ENCODE assay signal across 31 cellular contexts in the genomic region with DNA sequence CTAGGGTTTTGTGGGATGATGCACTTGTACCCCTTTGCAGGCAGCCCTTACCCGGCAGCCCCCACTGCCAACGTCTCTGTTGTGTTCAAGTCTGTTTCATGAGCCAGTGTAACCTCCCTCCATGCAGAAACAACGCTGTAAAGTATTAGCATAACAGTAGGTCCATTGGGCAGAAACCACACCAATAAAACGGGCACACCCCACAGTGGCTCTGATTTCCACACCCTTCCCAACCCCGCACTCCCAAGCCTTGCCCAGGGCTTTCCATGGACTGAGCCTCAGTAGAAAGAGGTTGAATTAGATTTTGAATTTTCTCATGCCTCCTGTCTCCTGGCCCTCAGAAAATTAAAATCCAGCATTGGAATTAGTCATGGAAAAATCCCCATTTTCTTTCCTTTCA.
"Had no signal": no experiment of that assay in that cellular context is flagged by ENCODE, and none has a peak within 500 bp of the region (broad histone marks: within the 10 kb centered on the region; RNA-seq: fewer than 3 reads in every experiment).

No MANE protein-coding gene starts in this region.

- H3K4me1 ChIP-seq: psoas muscle, right lobe of liver, sigmoid colon, suprapubic skin, testis, tibial nerve, uterus had no signal

- H3K9ac ChIP-seq: neural progenitor cell, parathyroid adenoma had no signal

- DNase-seq: naive thymus-derived CD4-positive, alpha-beta T cell; natural killer cell; nucleus accumbens; ovary; psoas muscle; right cardiac atrium; right lobe of liver; sigmoid colon; spleen; stimulated activated CD4-positive, alpha-beta T cell treated with anti-CD3 and anti-CD28 coated beads, Interleukin-12 subunit alpha, Interleukin-12 subunit beta, amount 100 ng/mL, for 4 hours; stimulated activated CD4-positive, alpha-beta T cell treated with anti-CD3 and anti-CD28 coated beads, Interleukin-1b, Interleukin-23, amount 100 ng/mL, for 48 hours; stimulated activated CD4-positive, alpha-beta T cell treated with anti-CD3 and anti-CD28 coated beads, Interleukin-4, amount 100 ng/mL, for 1 hour; stimulated activated CD4-positive, alpha-beta T cell treated with anti-CD3 and anti-CD28 coated beads, Interleukin-4, amount 100 ng/mL, for 4 hours; stimulated activated CD8-positive, alpha-beta memory T cell treated with anti-CD3 and anti-CD28 coated beads, Interleukin-4, amount 100 ng/mL, for 48 hours; stimulated activated naive CD4-positive, alpha-beta T cell; stimulated activated naive CD8-positive, alpha-beta T cell treated with anti-CD3 and anti-CD28 coated beads, Interleukin-15, amount 100 ng/mL, for 72 hours; stimulated activated naive CD8-positive, alpha-beta T cell treated with anti-CD3 and anti-CD28 coated beads, Interleukin-15, Interleukin-2, amounts not matched to agents 100 U/mL and 50 U/mL, for 24 hours; substantia nigra; testis; upper lobe of right lung; uterus had no signal

- H3K27me3 Mint-ChIP-seq: stimulated activated memory B cell treated with anti-CD40 and anti-IgM and Interleukin-4, amounts not matched to agents 10 μg/mL and 1 μg/mL and 100 μg/mL, for 72 hours had no signal

- H3K4me3 ChIP-seq: neural progenitor cell, ovary, psoas muscle, right lobe of liver, sigmoid colon, smooth muscle cell, spleen, suprapubic skin, testis, tibial nerve, upper lobe of right lung, uterus had no signal

- H3K4me2 ChIP-seq: neural progenitor cell, smooth muscle cell had no signal

- H3K27ac Mint-ChIP-seq: naive thymus-derived CD4-positive, alpha-beta T cell; natural killer cell; nephron; progenitor cell of endocrine pancreas; stimulated activated memory B cell treated with anti-CD40 and anti-IgM and Interleukin-4, amounts not matched to agents 10 μg/mL and 1 μg/mL and 100 μg/mL, for 72 hours; stimulated activated naive CD8-positive, alpha-beta T cell treated with anti-CD3 and anti-CD28 coated beads, Interleukin-15, amount 100 ng/mL, for 72 hours; type B pancreatic cell had no signal

- H3K27ac ChIP-seq: neural progenitor cell, neutrophil, ovary, psoas muscle, right lobe of liver, sigmoid colon, spleen, suprapubic skin, testis, tibial nerve, upper lobe of right lung, uterus had no signal

- H3K27me3 ChIP-seq: neural progenitor cell, ovary, right lobe of liver, sigmoid colon, spleen, suprapubic skin, testis, tibial nerve, upper lobe of right lung, uterus had no signal

- ATAC-seq: naive thymus-derived CD4-positive, alpha-beta T cell; natural killer cell; psoas muscle; stimulated activated memory B cell treated with anti-CD40 and anti-IgM and Interleukin-4, amounts not matched to agents 10 μg/mL and 1 μg/mL and 100 μg/mL, for 72 hours; stimulated activated naive CD8-positive, alpha-beta T cell treated with anti-CD3 and anti-CD28 coated beads, Interleukin-15, amount 100 ng/mL, for 72 hours; stimulated activated naive CD8-positive, alpha-beta T cell treated with anti-CD3 and anti-CD28 coated beads, Interleukin-15, Interleukin-2, amounts not matched to agents 100 U/mL and 50 U/mL, for 24 hours; upper lobe of right lung had no signal

- H2AFZ ChIP-seq: neural progenitor cell had no signal

- H3K4me1 Mint-ChIP-seq: naive thymus-derived CD4-positive, alpha-beta T cell; natural killer cell; stimulated activated naive CD8-positive, alpha-beta T cell treated with anti-CD3 and anti-CD28 coated beads, Interleukin-15, amount 100 ng/mL, for 72 hours had no signal

- H3K36me3 ChIP-seq: neural progenitor cell, neutrophil, ovary, right lobe of liver, sigmoid colon, spleen, suprapubic skin, tibial nerve, upper lobe of right lung, uterus had no signal

- H3K4me3 Mint-ChIP-seq: naive thymus-derived CD4-positive, alpha-beta T cell; natural killer cell; nephron; neural progenitor cell; stimulated activated memory B cell treated with anti-CD40 and anti-IgM and Interleukin-4, amounts not matched to agents 10 μg/mL and 1 μg/mL and 100 μg/mL, for 72 hours; stimulated activated naive CD8-positive, alpha-beta T cell treated with anti-CD3 and anti-CD28 coated beads, Interleukin-15, amount 100 ng/mL, for 72 hours; type B pancreatic cell had no signal

- H3K9me3 ChIP-seq: neutrophil, ovary, psoas muscle, right lobe of liver, sigmoid colon, spleen, suprapubic skin, testis, tibial nerve, upper lobe of right lung, uterus had no signal

- H3K36me3 Mint-ChIP-seq: naive thymus-derived CD4-positive, alpha-beta T cell; natural killer cell; neural progenitor cell; stimulated activated memory B cell treated with anti-CD40 and anti-IgM and Interleukin-4, amounts not matched to agents 10 μg/mL and 1 μg/mL and 100 μg/mL, for 72 hours; type B pancreatic cell had no signal

- H3K9me3 Mint-ChIP-seq: naive thymus-derived CD4-positive, alpha-beta T cell; natural killer cell; nephron; neural progenitor cell; stimulated activated memory B cell treated with anti-CD40 and anti-IgM and Interleukin-4, amounts not matched to agents 10 μg/mL and 1 μg/mL and 100 μg/mL, for 72 hours; stimulated activated naive CD8-positive, alpha-beta T cell treated with anti-CD3 and anti-CD28 coated beads, Interleukin-15, amount 100 ng/mL, for 72 hours; type B pancreatic cell had no signal
